ENCODE assay signal across 1 cellular context in the genomic region with DNA sequence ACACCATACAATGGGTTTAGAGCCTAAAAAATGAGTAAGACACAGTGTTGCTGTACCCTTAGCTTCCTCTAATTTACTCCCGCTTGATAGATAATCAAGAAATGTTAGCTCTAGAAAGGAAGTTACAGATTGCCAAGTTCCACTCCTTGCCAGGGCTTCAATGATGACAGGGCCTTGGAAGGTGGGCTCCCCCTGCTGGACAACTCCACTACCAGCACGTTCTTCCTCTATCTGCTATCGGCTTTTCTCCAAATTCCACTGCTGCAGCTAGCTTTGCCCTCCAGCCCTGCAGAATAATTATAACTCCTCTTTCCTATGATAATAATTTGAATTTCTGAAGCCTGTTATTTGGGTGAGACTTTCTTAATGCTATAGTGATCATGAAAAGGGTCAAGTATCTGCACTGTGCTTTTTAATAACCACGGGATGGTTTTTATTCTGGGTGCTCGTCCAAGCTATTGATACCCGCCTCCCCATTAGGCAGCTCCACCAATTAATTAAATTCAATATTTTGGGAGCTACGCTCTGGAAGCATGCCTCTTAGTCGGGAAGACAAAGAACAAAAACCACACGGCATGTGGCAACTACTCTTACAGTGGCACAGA.
TF ChIP-seq lines count a peak whose summit lies in the region.

No MANE protein-coding gene starts in this region.

TF ChIP-seq in GM12878, 131 proteins besides CTCF, POLR2A, EP300 and RAD21 (continued from another document):
- TF ChIP-seq BCLAF1 (IDR thresholded peaks at IDR 0.05) (no peak), YY1 (IDR thresholded peaks at IDR 0.05; ENCODE audit: low read depth, low read length) (peak; percentile 42; the same call in 1 of the 2 replicates), ZNF592 (IDR thresholded peaks at IDR 0.05) (no peak)
